8 cellular contexts compared by ENCODE assay signal in the genomic region with DNA sequence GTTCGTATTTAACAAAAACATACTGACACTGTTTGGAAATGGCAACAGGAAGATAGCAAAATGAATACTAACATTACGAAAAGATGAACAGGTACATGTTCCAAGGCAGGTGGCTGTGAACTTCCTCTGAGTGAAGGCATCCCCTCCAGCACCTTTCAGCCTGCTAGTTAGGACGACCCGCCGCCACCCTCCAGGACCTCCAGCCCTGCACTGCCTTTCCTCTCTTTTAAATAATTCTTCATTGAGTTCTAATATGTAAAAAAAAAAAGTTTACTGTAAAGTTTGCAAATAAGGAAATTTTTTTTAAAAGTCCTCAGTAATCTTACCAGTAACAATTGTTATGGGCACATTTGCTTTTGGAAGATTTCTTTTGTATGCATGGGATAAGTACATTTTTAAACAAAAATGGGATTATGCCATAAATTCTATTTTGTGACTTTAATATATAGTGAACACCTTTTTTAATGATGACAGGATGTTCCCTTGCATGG. TPM values are rescaled to one million over a fixed set of nuclear protein-coding genes. Genes with fewer than 3 reads are reported as not detected.
DNase-seq lines count a peak whose midpoint lies in the region; ATAC-seq, FAIRE-seq and TF ChIP-seq lines count a peak whose summit lies in the region.
"Had no signal": no experiment of that assay in that cellular context is flagged by ENCODE, and none has a peak within 500 bp of the region (broad histone marks: within the 10 kb centered on the region; RNA-seq: fewer than 3 reads in every experiment).

No MANE protein-coding gene starts in this region.

- dilution Hi-C loops in IMR-90 (cut with HindIII; ENCODE audit: low sequenced_read_pairs, unreplicated experiment) (no loop called here), keratinocyte (cut with MboI; ENCODE audit: extremely low pct_ligation_motif_present, low sequenced_read_pairs) (no loop called here)

- peak overlapping the region; percentile 54; the same call in 1 of the 2 replicates for H3K14ac ChIP-seq in IMR-90 (replicated peaks; ENCODE audit: low read depth, low read length)

- intact Hi-C loops in IMR-90 (cut with micrococcal nuclease): no loop called here

- no peak overlapping the region for H2AK9ac ChIP-seq in IMR-90 (replicated peaks; ENCODE audit: low read depth, low read length, poor library complexity)

- H3K36me3 Mint-ChIP-seq in activated naive CD4-positive, alpha-beta T cell treated with anti-CD3 and anti-CD28 coated beads, Interleukin-2, amount 50 U/mL, for 72 hours: peaks cover 45 to 54% of the 10 kb centered on the region in 2 donors

- H3K9me1 ChIP-seq in IMR-90 (ENCODE audit: insufficient read depth, low read length) (no peaks in the 10 kb centered on the region; the same call in 1 of the 2 replicates), keratinocyte (ENCODE audit: control insufficient read depth, extremely low read depth, insufficient read depth, low read length) (no peaks in the 10 kb centered on the region)

- H2BK15ac ChIP-seq in IMR-90 (ENCODE audit: low read depth, low read length): no peak overlapping the region

- no peak for TF ChIP-seq RAD21 in IMR-90 (IDR thresholded peaks at IDR 0.05; ENCODE audit: low read length)

- TF ChIP-seq POLR2A in IMR-90 (IDR thresholded peaks at IDR 0.05; ENCODE audit: low read depth, low read length): peak; percentile 17; the same call in 1 of the 2 replicates

- peak overlapping the region; percentile 82 for H3K4me2 ChIP-seq in IMR-90 (ENCODE audit: low read depth, low read length)
- H3K4me2 ChIP-seq in keratinocyte (ENCODE audit: control insufficient read depth, extremely low read depth, insufficient read depth, low read depth, low read length): peak overlapping the region; percentile 96

- no peak overlapping the region for H3K18ac ChIP-seq in IMR-90 (ENCODE audit: low read depth, low read length)

- no peak overlapping the region for H2BK120ac ChIP-seq in IMR-90 (ENCODE audit: low read depth, low read length)

- H2AFZ ChIP-seq in IMR-90 (replicated peaks; ENCODE audit: low read length, poor library complexity) (no peak overlapping the region), keratinocyte (ENCODE audit: control insufficient read depth, low read length) (no peak overlapping the region)

- H3K27me3 ChIP-seq in IMR-90 (ENCODE audit: control insufficient read depth, insufficient read depth, low read length): no peaks in the 10 kb centered on the region
- H3K27me3 ChIP-seq in keratinocyte (ENCODE audit: control insufficient read depth, extremely low read depth, insufficient read depth, low read length): no peaks in the 10 kb centered on the region
- no peaks in the 10 kb centered on the region for H3K27me3 ChIP-seq in subcutaneous abdominal adipose tissue (ENCODE audit: control insufficient read depth in 5 of 5, insufficient read depth in 4 of 5, low read length in 5 of 5)
- H3K27me3 ChIP-seq in WERI-Rb-1 (ENCODE audit: insufficient read depth, low read depth, severe bottlenecking): no peaks in the 10 kb centered on the region

- H3K36me3 ChIP-seq in IMR-90 (ENCODE audit: control insufficient read depth, insufficient read depth, low read length) (peaks cover 38% of the 10 kb centered on the region), keratinocyte (ENCODE audit: control insufficient read depth in 2 of 2, extremely low read depth in 1 of 2, insufficient read depth in 2 of 2, low read length in 2 of 2) (peaks cover 1 to 23% of the 10 kb centered on the region in 2 experiments), subcutaneous abdominal adipose tissue (ENCODE audit: control insufficient read depth in 5 of 5, insufficient read depth in 5 of 5, low read length in 5 of 5) (peaks cover 23 to 46% (median 28%) of the 10 kb centered on the region in 5 donors), WERI-Rb-1 (no peaks in the 10 kb centered on the region)

- H3K27ac ChIP-seq in IMR-90 (ENCODE audit: insufficient read depth, low read length) (no peak overlapping the region), keratinocyte (ENCODE audit: control insufficient read depth, insufficient read depth, low read length) (peak overlapping the region; percentile 99), subcutaneous abdominal adipose tissue (ENCODE audit: low read depth, low read length) (peak overlapping the region; percentile 100), WERI-Rb-1 (no peak overlapping the region)

- no TSS peak for BruUV-seq in IMR-90 (replicated peaks; lab: Mats Ljungman, UMichigan)

- no peak overlapping the region for H4K8ac ChIP-seq in IMR-90 (ENCODE audit: low read depth in 2 of 2, low read length in 2 of 2)

- DNase-seq in IMR-90 (no peak), keratinocyte (ENCODE audit: low read depth, low spot score) (no peak), WERI-Rb-1 (no peak), NCI-H526 (lab: John Stamatoyannopoulos, UW) (no peak), DMS114 treated with DMSO at 0.1 percent for 48 hours (lab: John Stamatoyannopoulos, UW; ENCODE audit: unreplicated experiment) (no peak)
- peak in 1 of 2 donors; percentile 54 for DNase-seq in activated naive CD4-positive, alpha-beta T cell treated with anti-CD3 and anti-CD28 coated beads, Interleukin-2, amount 50 U/mL, for 72 hours (ENCODE audit: low spot score in 2 of 2)

- CTCF ChIA-PET in IMR-90 (lab: Yijun Ruan, JAX): no interaction called here

- 0 out of 2 replicates have a peak overlapping the region, but pooled peaks have one; percentile 5 for H3K56ac ChIP-seq in IMR-90 (ENCODE audit: extremely low read depth, insufficient read depth, low read length)

- no peak overlapping the region for H3K4ac ChIP-seq in IMR-90 (ENCODE audit: low read depth, low read length)

- no peak overlapping the region for H2BK20ac ChIP-seq in IMR-90 (ENCODE audit: low read depth, low read length)

- 80% methylated on average over 1 of the region's 5 CpGs; no CpG with 5 or more reads in 1 of the 2 experiments for WGBS in IMR-90 (ENCODE audit: extremely low coverage in 2 of 2, insufficient read length in 1 of 2), 2 experiments

- in situ Hi-C loops in IMR-90 (cut with MboI; ENCODE audit: low sequenced_read_pairs): no loop called here

- peak overlapping the region; percentile 66 for H3K9ac ChIP-seq in IMR-90 (ENCODE audit: low read depth, low read length)
- H3K9ac ChIP-seq in keratinocyte (ENCODE audit: control insufficient read depth, extremely low read depth, insufficient read depth, low read length): peak overlapping the region; percentile 100
- H3K9ac ChIP-seq in subcutaneous abdominal adipose tissue (ENCODE audit: low read length in 5 of 5): peak overlapping the region; percentile 39 to 100 (median 63)

- ATAC-seq in IMR-90 (ENCODE audit: low read depth): no peak
- no peak for ATAC-seq in activated naive CD4-positive, alpha-beta T cell treated with anti-CD3 and anti-CD28 coated beads, Interleukin-2, amount 50 U/mL, for 72 hours

- H3K79me2 ChIP-seq in keratinocyte (ENCODE audit: control insufficient read depth, insufficient read depth, low read length): peaks cover 56% of the 10 kb centered on the region

- H4K20me1 ChIP-seq in IMR-90 (ENCODE audit: insufficient read depth, low read length) (peaks cover 97% of the 10 kb centered on the region), keratinocyte (ENCODE audit: control insufficient read depth, extremely low read depth, insufficient read depth, low read length) (peaks cover 53% of the 10 kb centered on the region)

- H2BK5ac ChIP-seq in IMR-90 (ENCODE audit: low read depth, low read length, poor library complexity, severe bottlenecking): peak overlapping the region; percentile 52

- no peak for FAIRE-seq in keratinocyte (lab: Jason Lieb, UNC)
- FAIRE-seq: islet of Langerhans had no signal

- H3K9me3 Mint-ChIP-seq in activated naive CD4-positive, alpha-beta T cell treated with anti-CD3 and anti-CD28 coated beads, Interleukin-2, amount 50 U/mL, for 72 hours: peaks cover 0 to 10% of the 10 kb centered on the region in 2 donors

- peak overlapping the region; percentile 83 for H3K23ac ChIP-seq in IMR-90 (ENCODE audit: low read depth, low read length)

- H2AK5ac ChIP-seq in IMR-90 (ENCODE audit: low read depth, low read length): no peak overlapping the region

- no peak overlapping the region for H4K91ac ChIP-seq in IMR-90 (ENCODE audit: insufficient read depth, low read depth, low read length)

- H3K4me1 ChIP-seq in IMR-90 (ENCODE audit: control insufficient read depth, insufficient read depth, low read length): no peaks in the 10 kb centered on the region
- H3K4me1 ChIP-seq in keratinocyte (ENCODE audit: control insufficient read depth, extremely low read depth, insufficient read depth, low read length): peaks cover 42% of the 10 kb centered on the region
- H3K4me1 ChIP-seq in subcutaneous abdominal adipose tissue (ENCODE audit: control insufficient read depth in 5 of 5, insufficient read depth in 5 of 5, low read length in 5 of 5): peaks cover 5 to 73% (median 71%) of the 10 kb centered on the region in 5 donors

- no peaks in the 10 kb centered on the region for H3K9me3 ChIP-seq in IMR-90 (ENCODE audit: control insufficient read depth, insufficient read depth, low read length)
- H3K9me3 ChIP-seq in keratinocyte (ENCODE audit: control insufficient read depth, low read depth, low read length): no peaks in the 10 kb centered on the region
- H3K9me3 ChIP-seq in subcutaneous abdominal adipose tissue (ENCODE audit: control insufficient read depth in 5 of 5, low read length in 5 of 5): no peaks in the 10 kb centered on the region
- no peaks in the 10 kb centered on the region for H3K9me3 ChIP-seq in WERI-Rb-1 (ENCODE audit: severe bottlenecking)

- peak overlapping the region; percentile 99 to 100 for H3K27ac Mint-ChIP-seq in activated naive CD4-positive, alpha-beta T cell treated with anti-CD3 and anti-CD28 coated beads, Interleukin-2, amount 50 U/mL, for 72 hours

- peaks cover 0 to 17% of the 10 kb centered on the region in 2 experiments; a peak in 2 of 4 replicates for H3K79me1 ChIP-seq in IMR-90 (ENCODE audit: low read depth in 1 of 2, low read length in 2 of 2)

- POLR2A ChIA-PET in IMR-90 (lab: Charles Lee; ENCODE audit: unreplicated experiment): no interaction called here

- no peak for TF ChIP-seq CTCF in IMR-90 (conservative IDR thresholded peaks at IDR 0.05; ENCODE audit: low read depth, low read length)
- no peak for TF ChIP-seq CTCF in keratinocyte (optimal IDR thresholded peaks at IDR 0.05 in 1 of 3, IDR thresholded peaks at IDR 0.05 in 1 of 3, conservative IDR thresholded peaks at IDR 0.05 in 1 of 3; ENCODE audit: extremely low read depth in 1 of 3, insufficient read depth in 2 of 3, low read length in 3 of 3)
- no peak for TF ChIP-seq CTCF in WERI-Rb-1 (IDR thresholded peaks at IDR 0.05; ENCODE audit: low read depth, low read length)

- H3K4me3 ChIP-seq in IMR-90 (ENCODE audit: insufficient read depth, low read depth, low read length): peak overlapping the region; percentile 92
- peak overlapping the region in 2 of 3 experiments; percentile 21 to 97 for H3K4me3 ChIP-seq in keratinocyte (ENCODE audit: control insufficient read depth in 2 of 3, extremely low read depth in 1 of 3, insufficient read depth in 2 of 3, low read depth in 1 of 3, low read length in 3 of 3)
- H3K4me3 ChIP-seq in subcutaneous abdominal adipose tissue (ENCODE audit: low read depth in 1 of 5, low read length in 5 of 5): peak overlapping the region; percentile 88 to 100 (median 98)
- no peak overlapping the region for H3K4me3 ChIP-seq in WERI-Rb-1 (ENCODE audit: low read depth, low read length)

- H4K5ac ChIP-seq in IMR-90 (ENCODE audit: low read depth, low read length): no peak overlapping the region

RNA-seq across cellular contexts. Expression of gene NEAT1, which starts 6.0 kb away (rescaled TPM):
- total RNA-seq in IMR-90 (2012; rRNA removed): 30.1 and 38.0 TPM in 2 replicates
- 56.3 and 114 TPM in 2 replicates for polyA plus RNA-seq in IMR-90 (2012; rRNA removed)
- 12.5 and 21.1 TPM in 2 replicates for polyA plus RNA-seq in IMR-90 (2012; cell fraction: cytosol; rRNA removed)
- 237 and 1,050 TPM in 2 replicates for polyA plus RNA-seq in IMR-90 (2012; cell fraction: nucleus; rRNA removed; ENCODE audit: low replicate concordance)
- total RNA-seq in activated naive CD4-positive, alpha-beta T cell treated with anti-CD3 and anti-CD28 coated beads, Interleukin-2, amount 50 U/mL, for 72 hours: 1,000 to 10,000 TPM in 1 of 2 donors, 100 to 1,000 TPM in 1; 836 to 2,329 TPM
- 66.5 to 270 TPM (median 171 TPM) in 3 replicates for polyA plus RNA-seq in keratinocyte
- polyA plus RNA-seq in keratinocyte (2011; ENCODE audit: low read depth): 1,124 TPM
- 5.3 and 11.3 TPM in 2 replicates for polyA plus RNA-seq in keratinocyte (2011; cell fraction: cytosol; rRNA removed)
- 1,267 and 1,668 TPM in 2 replicates for polyA plus RNA-seq in keratinocyte (2011; cell fraction: nucleus; rRNA removed)
- polyA plus RNA-seq in keratinocyte (2012; ENCODE audit: low replicate concordance): 218 and 908 TPM in 2 replicates
- 73.3 to 442 TPM (median 228 TPM) in 3 replicates for polyA minus RNA-seq in keratinocyte
- 8.4 TPM for polyA minus RNA-seq in keratinocyte (2011; cell fraction: cytosol; rRNA and poly(A)+ RNA removed)
- polyA minus RNA-seq in keratinocyte (2011; cell fraction: nucleus; rRNA and poly(A)+ RNA removed): 402 and 1,225 TPM in 2 replicates

RNA-seq across cellular contexts. Expression of gene FRMD8, which starts 42.2 kb away (rescaled TPM):
- total RNA-seq in IMR-90 (2012; rRNA removed): 10.8 and 11.3 TPM in 2 replicates
- 19.8 and 22.5 TPM in 2 replicates for polyA plus RNA-seq in IMR-90 (2012; rRNA removed)
- polyA plus RNA-seq in IMR-90 (2012; cell fraction: cytosol; rRNA removed): 30.0 and 36.2 TPM in 2 replicates
- 33.2 and 66.1 TPM in 2 replicates for polyA plus RNA-seq in IMR-90 (2012; cell fraction: nucleus; rRNA removed; ENCODE audit: low replicate concordance)
- 10 to 100 TPM; 39.7 to 53.4 TPM for total RNA-seq in activated naive CD4-positive, alpha-beta T cell treated with anti-CD3 and anti-CD28 coated beads, Interleukin-2, amount 50 U/mL, for 72 hours
- 24.1 to 47.3 TPM (median 25.0 TPM) in 3 replicates for polyA plus RNA-seq in keratinocyte
- polyA plus RNA-seq in keratinocyte (2011; ENCODE audit: low read depth): 8.5 TPM
- polyA plus RNA-seq in keratinocyte (2011; cell fraction: cytosol; rRNA removed): 20.8 and 29.3 TPM in 2 replicates
- polyA plus RNA-seq in keratinocyte (2011; cell fraction: nucleus; rRNA removed): 58.8 and 74.9 TPM in 2 replicates
- polyA plus RNA-seq in keratinocyte (2012; ENCODE audit: low replicate concordance): 20.8 and 30.9 TPM in 2 replicates
- polyA minus RNA-seq in keratinocyte: 28.2 to 54.5 TPM (median 34.5 TPM) in 3 replicates
- 64.1 TPM for polyA minus RNA-seq in keratinocyte (2011; cell fraction: cytosol; rRNA and poly(A)+ RNA removed)
- 56.0 and 58.9 TPM in 2 replicates for polyA minus RNA-seq in keratinocyte (2011; cell fraction: nucleus; rRNA and poly(A)+ RNA removed)

RNA-seq across cellular contexts. Expression of gene SLC25A45, which starts 46.2 kb away (rescaled TPM):
- total RNA-seq in IMR-90 (2012; rRNA removed): 0.56 and 0.72 TPM in 2 replicates
- 1.2 and 1.3 TPM in 2 replicates for polyA plus RNA-seq in IMR-90 (2012; rRNA removed)
- polyA plus RNA-seq in IMR-90 (2012; cell fraction: cytosol; rRNA removed): 0.69 and 1.5 TPM in 2 replicates
- polyA plus RNA-seq in IMR-90 (2012; cell fraction: nucleus; rRNA removed; ENCODE audit: low replicate concordance): 5.8 and 7.2 TPM in 2 replicates
- 10 to 100 TPM in 1 of 2 donors, 1 to 10 TPM in 1; 9.7 to 18.5 TPM for total RNA-seq in activated naive CD4-positive, alpha-beta T cell treated with anti-CD3 and anti-CD28 coated beads, Interleukin-2, amount 50 U/mL, for 72 hours
- 0.20 to 0.46 TPM (median 0.25 TPM) in 3 replicates for polyA plus RNA-seq in keratinocyte
- polyA plus RNA-seq in keratinocyte (2011; ENCODE audit: low read depth): 0.25 TPM
- 0.10 and 0.12 TPM in 2 replicates for polyA plus RNA-seq in keratinocyte (2011; cell fraction: cytosol; rRNA removed)
- 1.1 and 1.2 TPM in 2 replicates for polyA plus RNA-seq in keratinocyte (2011; cell fraction: nucleus; rRNA removed)
- polyA plus RNA-seq in keratinocyte (2012; ENCODE audit: low replicate concordance): 0.50 and 0.66 TPM in 2 replicates
- 0.30 to 0.93 TPM (median 0.59 TPM) in 3 replicates for polyA minus RNA-seq in keratinocyte
- polyA minus RNA-seq in keratinocyte (2011; cell fraction: cytosol; rRNA and poly(A)+ RNA removed): not detected
- 0.95 and 1.4 TPM in 2 replicates for polyA minus RNA-seq in keratinocyte (2011; cell fraction: nucleus; rRNA and poly(A)+ RNA removed)

Comparison
In these comparisons a context has a peak if more than half of its experiments do, and no peak if none do; other contexts are left out.
1. H3K27ac ChIP-seq: peak in keratinocyte (single experiment) and subcutaneous abdominal adipose tissue (single experiment); none in IMR-90 (single experiment) and WERI-Rb-1 (single experiment).
2. RNA of gene NEAT1, which starts 6.0 kb away (total RNA-seq): 836 to 2,329 TPM in activated naive CD4-positive, alpha-beta T cell treated with anti-CD3 and anti-CD28 coated beads, Interleukin-2, amount 50 U/mL, for 72 hours; 30.1 to 38.0 TPM in IMR-90; every median in the first group is over 10 times any median in the second.
3. Peak in every context shown above with its lines, with median percentiles within 50 percentile points of each other: H3K9ac ChIP-seq.